Comparison of ENCODE assay signal across 15 cellular contexts in genomic region chr3:10935028-10935427, GRCh38. TPM values are rescaled to one million over a fixed set of nuclear protein-coding genes. Genes with fewer than 3 reads are reported as not detected.
"Had no signal": no experiment of that assay in that cellular context is flagged by ENCODE, and none has a peak within 500 bp of the region (broad histone marks: within the 10 kb centered on the region; RNA-seq: fewer than 3 reads in every experiment).

No MANE protein-coding gene starts in this region.

- DNase-seq: activated CD4-positive, alpha-beta T cell treated with anti-CD3 and anti-CD28 coated beads, Interleukin-2, amount 50 U/mL, for 1 hour; activated CD8-positive, alpha-beta memory T cell treated with anti-CD3 and anti-CD28 coated beads for 24 hours; activated naive CD4-positive, alpha-beta T cell; erythroblast; mucosa of descending colon; naive thymus-derived CD4-positive, alpha-beta T cell; small intestine; stimulated activated CD4-positive, alpha-beta T cell treated with anti-CD3 and anti-CD28 coated beads, Interleukin-4, amount 100 ng/mL, for 4 hours; stimulated activated CD8-positive, alpha-beta memory T cell treated with anti-CD3 and anti-CD28 coated beads, Interleukin-4, amount 100 ng/mL, for 48 hours; stimulated activated naive CD8-positive, alpha-beta T cell treated with anti-CD3 and anti-CD28 coated beads, Interleukin-15, Interleukin-2, amounts not matched to agents 100 U/mL and 50 U/mL, for 24 hours; trophoblast cell had no signal

- H3K27me3 ChIP-seq: ascending aorta had no signal

- H3K27ac ChIP-seq: ascending aorta, parathyroid adenoma had no signal

- H3K4me3 Mint-ChIP-seq: naive thymus-derived CD4-positive, alpha-beta T cell had no signal

- H3K4me3 ChIP-seq: ascending aorta, mucosa of descending colon had no signal

- H3K4me1 Mint-ChIP-seq: naive thymus-derived CD4-positive, alpha-beta T cell had no signal

- H3K9me3 ChIP-seq: ascending aorta, mucosa of descending colon had no signal

- ATAC-seq: left lobe of liver; mucosa of descending colon; naive thymus-derived CD4-positive, alpha-beta T cell; stimulated activated naive CD8-positive, alpha-beta T cell treated with anti-CD3 and anti-CD28 coated beads, Interleukin-15, Interleukin-2, amounts not matched to agents 100 U/mL and 50 U/mL, for 24 hours had no signal

- H3K36me3 ChIP-seq: ascending aorta had no signal

- H3K4me1 ChIP-seq: ascending aorta, parathyroid adenoma had no signal

- H3K36me3 Mint-ChIP-seq: naive thymus-derived CD4-positive, alpha-beta T cell had no signal

- H3K27ac Mint-ChIP-seq: naive thymus-derived CD4-positive, alpha-beta T cell had no signal

RNA-seq across cellular contexts. Expression of gene SLC6A1, which starts 57.5 kb away (rescaled TPM):
- total RNA-seq: bronchial epithelial cell; naive thymus-derived CD4-positive, alpha-beta T cell had no signal
- polyA plus RNA-seq: naive thymus-derived CD4-positive, alpha-beta T cell had no signal
